1 cellular context compared by ENCODE assay signal in genomic region chr20:53606364-53606985, GRCh38.
TF ChIP-seq lines count a peak whose summit lies in the region.

No MANE protein-coding gene starts in this region.

TF ChIP-seq in H1, 55 proteins besides CTCF, POLR2A, EP300 and RAD21 (continued from another document):
- TF ChIP-seq SAP30 (IDR thresholded peaks at IDR 0.05; ENCODE audit: insufficient read depth, insufficient replicate concordance, low read length) (no peak), BRCA1 (IDR thresholded peaks at IDR 0.05; ENCODE audit: low read depth, low read length) (no peak), SIRT6 (IDR thresholded peaks at IDR 0.05; ENCODE audit: low read length) (no peak), JUND (IDR thresholded peaks at IDR 0.05; ENCODE audit: low read length) (no peak), TEAD4 (IDR thresholded peaks at IDR 0.05; ENCODE audit: low read depth, low read length) (no peak), SRF (IDR thresholded peaks at IDR 0.05; ENCODE audit: low read depth, low read length) (no peak), ZNF274 (IDR thresholded peaks at IDR 0.05; ENCODE audit: borderline replicate concordance, extremely low read depth, low read length) (no peak), SIX5 (IDR thresholded peaks at IDR 0.05; ENCODE audit: low read depth, low read length) (no peak), RXRA (IDR thresholded peaks at IDR 0.05; ENCODE audit: insufficient read depth, low read depth, low read length) (no peak), HDAC6 (IDR thresholded peaks at IDR 0.05; ENCODE audit: low read depth, low read length) (no peak), RFX5 (IDR thresholded peaks at IDR 0.05; ENCODE audit: borderline replicate concordance, low read depth, low read length) (no peak), TAF7 (optimal IDR thresholded peaks at IDR 0.05; ENCODE audit: borderline replicate concordance, low read depth, low read length) (no peak)
- TF ChIP-seq, protein P1, sequence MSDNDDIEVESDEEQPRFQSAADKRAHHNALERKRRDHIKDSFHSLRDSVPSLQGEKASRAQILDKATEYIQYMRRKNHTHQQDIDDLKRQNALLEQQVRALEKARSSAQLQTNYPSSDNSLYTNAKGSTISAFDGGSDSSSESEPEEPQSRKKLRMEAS (IDR thresholded peaks at IDR 0.05): no peak
